ENCODE assay signal across 8 cellular contexts in the genomic region with DNA sequence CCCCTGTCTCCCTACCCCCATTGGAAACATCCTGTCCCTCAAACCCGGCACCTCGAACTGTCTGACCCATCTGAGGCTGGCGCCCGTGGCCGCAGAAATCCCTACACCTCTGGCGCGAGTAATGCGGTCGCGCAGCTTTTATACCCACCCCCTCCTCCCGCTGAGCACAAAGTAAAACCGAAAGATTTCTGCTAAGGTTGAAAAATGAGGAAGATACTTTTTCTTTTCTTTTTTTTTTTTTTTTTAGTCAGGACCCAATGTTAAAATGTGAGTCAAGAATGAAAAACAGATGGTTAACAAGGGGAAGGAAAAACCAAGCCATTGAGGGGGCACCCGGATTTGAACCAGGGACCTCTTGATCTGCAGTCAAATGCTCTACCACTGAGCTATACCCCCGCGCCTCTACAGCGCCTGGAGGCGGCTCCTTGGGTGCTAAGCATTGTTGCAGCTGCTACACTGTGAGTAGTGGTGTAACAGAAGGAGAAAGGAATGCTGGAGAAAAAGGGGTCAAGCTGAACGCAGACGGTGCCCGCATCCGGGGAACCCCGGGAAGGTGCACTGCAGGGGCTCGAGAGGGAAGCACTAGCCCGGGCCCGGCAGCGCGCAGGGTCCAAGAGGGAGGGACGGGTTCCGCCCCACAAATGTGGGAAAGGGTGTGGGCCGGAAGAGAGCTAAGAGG. TPM values are rescaled to one million over a fixed set of nuclear protein-coding genes. Genes with fewer than 3 reads are reported as not detected.
DNase-seq lines count a peak whose midpoint lies in the region; ATAC-seq and TF ChIP-seq lines count a peak whose summit lies in the region.

No MANE protein-coding gene starts in this region.

- H3K36me3 Mint-ChIP-seq in T-cell = no peaks in the 10 kb centered on the region

- peak overlapping the region; percentile 93 to 99 (median 98) for H3K4me3 Mint-ChIP-seq in T-cell

- CTCF ChIA-PET in T-cell (lab: Charles Lee) = interaction anchor here (0.6 to 3.2 kb wide), 9 partner anchors 15 to 296 kb away, joined by 3 to 35 read pairs (median 4); partner anchors contain the start of gene RPL23 (in 1 of the 2)

- POLR2A ChIA-PET in T-cell (lab: Charles Lee) = interaction anchor here (0.7 to 3.4 kb wide), 5 partner anchors 11 to 29 kb away, joined by 3 to 26 read pairs (median 5); partner anchors contain the start of gene RPL23 (in 2 of the 2)

- H3K4me3 ChIP-seq in prostate gland = peak overlapping the region; percentile 84 to 93
- H3K4me3 ChIP-seq in urinary bladder (ENCODE audit: low read depth, low read length) = peak overlapping the region; percentile 95

- H3K27me3 Mint-ChIP-seq in T-cell = peaks cover 0 to 1% of the 10 kb centered on the region in 2 donors

- no peaks in the 10 kb centered on the region for H3K27me3 ChIP-seq in prostate gland (replicated peaks; ENCODE audit: insufficient read depth)

- peaks cover 15% of the 10 kb centered on the region for H3K4me1 ChIP-seq in prostate gland (replicated peaks)
- peaks cover 2% of the 10 kb centered on the region for H3K4me1 ChIP-seq in urinary bladder (ENCODE audit: insufficient read depth)

- TF ChIP-seq CTCF in GM12872 (IDR thresholded peaks at IDR 0.05; ENCODE audit: insufficient read depth, low read depth, low read length) (peak; percentile 48), prostate gland (IDR thresholded peaks at IDR 0.05) (no peak)

- ATAC-seq in HG02642 (IDR thresholded peaks at IDR 0.05; ENCODE audit: poor library complexity, unreplicated experiment) = peak; percentile 39
- ATAC-seq in T-cell (replicated peaks in 1 of 4) = peak; percentile 55 to 67 (median 55)
- ATAC-seq in left cardiac atrium = peak; percentile 77 to 79

- intact Hi-C loops in left cardiac atrium (cut with DNase I) = loop anchor here (5.0 to 10.0 kb wide), 4 partner anchors 38 to 286 kb away; partner anchors contain the start of gene PLXDC1 (in 1 of the 2)
- intact Hi-C loops in prostate gland (cut with DNase I) = loop anchor here (5.0 kb wide), 1 partner anchor 283 kb away; the partner anchor contains the start of gene PLXDC1

- H3K9me3 ChIP-seq in prostate gland = no peaks in the 10 kb centered on the region

- peak; percentile 9 for TF ChIP-seq POLR2A in prostate gland (IDR thresholded peaks at IDR 0.05)

- H3K4me1 Mint-ChIP-seq in T-cell = peaks cover 44 to 57% (median 49%) of the 10 kb centered on the region in 3 donors

- WGBS in prostate gland = under 1% methylated on average over 30 of the region's 30 CpGs
- under 1% methylated on average over 30 of the region's 30 CpGs for WGBS in urinary bladder

- H3K36me3 ChIP-seq in prostate gland (no peaks in the 10 kb centered on the region), urinary bladder (ENCODE audit: insufficient read depth) (no peaks in the 10 kb centered on the region)

- peak overlapping the region; percentile 97 for H3K27ac ChIP-seq in prostate gland
- peak overlapping the region; percentile 82 for H3K27ac ChIP-seq in urinary bladder (ENCODE audit: low read depth)

- DNase-seq in NCI-H1417 treated with DMSO at 0.1 percent for 48 hours (lab: John Stamatoyannopoulos, UW) (peak; percentile 39), T-cell (peak; percentile 77 to 92 (median 88)), amniotic epithelial cell (ENCODE audit: low read depth) (peak; percentile 89), left cardiac atrium (peak; percentile 86), prostate gland (ENCODE audit: low spot score) (peak; percentile 85)

- no peaks in the 10 kb centered on the region for H3K9me3 Mint-ChIP-seq in T-cell

- H3K27ac Mint-ChIP-seq in T-cell = peak overlapping the region; percentile 95 to 96

RNA-seq across cellular contexts. Expression of gene LASP1, which starts 0.8 kb away (rescaled TPM):
- total RNA-seq in T-cell = 100 to 1,000 TPM in 4 of 5 donors, 10 to 100 TPM in 1; 97.2 to 157 (median 122) TPM
- total RNA-seq in left cardiac atrium = 10 to 100 TPM; 51.8 to 55.0 TPM
- 10 to 100 TPM; 61.8 to 93.4 TPM for total RNA-seq in prostate gland
- 69.4 TPM for total RNA-seq in urinary bladder
- 50.3 TPM for polyA plus RNA-seq in urinary bladder

RNA-seq across cellular contexts. Expression of gene RPL23, which starts 15.6 kb away (rescaled TPM):
- total RNA-seq in T-cell (1,000 to 10,000 TPM; 1,638 to 2,124 (median 1,743) TPM), left cardiac atrium (100 to 1,000 TPM; 892 to 925 TPM), prostate gland (1,000 to 10,000 TPM; 1,006 to 2,029 TPM), urinary bladder (2,179 TPM)
- polyA plus RNA-seq in urinary bladder = 2,357 TPM

RNA-seq across cellular contexts. Expression of gene CWC25, which starts 44.0 kb away (rescaled TPM):
- 10 to 100 TPM; 31.5 to 45.8 (median 44.3) TPM for total RNA-seq in T-cell
- 10 to 100 TPM in 1 of 2 donors, 1 to 10 TPM in 1; 8.5 to 12.1 TPM for total RNA-seq in left cardiac atrium
- 10 to 100 TPM; 21.9 to 23.3 TPM for total RNA-seq in prostate gland
- total RNA-seq in urinary bladder = 11.8 TPM
- 18.9 TPM for polyA plus RNA-seq in urinary bladder

Comparison
In these comparisons a context has a peak if more than half of its experiments do, and no peak if none do; other contexts are left out.
1. Peak in every context shown above with its lines: DNase-seq, ATAC-seq, H3K4me3 ChIP-seq and H3K27ac ChIP-seq.
2. DNase-seq: peak in every context shown above with its lines; median percentile 89 in amniotic epithelial cell; 88 in T-cell; 86 in left cardiac atrium; 85 in prostate gland; 39 in NCI-H1417 treated with DMSO at 0.1 percent for 48 hours.